Comparison of ENCODE assay signal across 27 cellular contexts in genomic region chr7:68408873-68409272, GRCh38.
"Had no signal": no experiment of that assay in that cellular context is flagged by ENCODE, and none has a peak within 500 bp of the region (broad histone marks: within the 10 kb centered on the region; RNA-seq: fewer than 3 reads in every experiment).

No MANE protein-coding gene starts in this region.

- H3K4me3 ChIP-seq: colonic mucosa, coronary artery, dorsolateral prefrontal cortex, esophagus muscularis mucosa, esophagus squamous epithelium, gastrocnemius medialis, gastroesophageal sphincter, heart left ventricle, heart right ventricle, hepatocyte had no signal

- H3K27me3 ChIP-seq: colonic mucosa, esophagus muscularis mucosa, esophagus squamous epithelium, foreskin keratinocyte, gastrocnemius medialis, gastroesophageal sphincter, heart right ventricle, hepatocyte had no signal

- FAIRE-seq: endothelial cell of umbilical vein had no signal

- DNase-seq: colonic mucosa; cortex of kidney; dermis blood vessel endothelial cell; dorsolateral prefrontal cortex; effector CD4-positive, alpha-beta T cell; effector CD8-positive, alpha-beta T cell; effector memory CD4-positive, alpha-beta T cell; effector memory CD8-positive, alpha-beta T cell; endodermal cell; erythroblast; esophagus squamous epithelium; foreskin fibroblast; foreskin keratinocyte; foreskin melanocyte; gastrocnemius medialis; glutamatergic neuron; heart left ventricle; heart right ventricle; hippocampal formation had no signal

- H3K27ac ChIP-seq: colonic mucosa, coronary artery, dorsolateral prefrontal cortex, epithelial cell of prostate, esophagus muscularis mucosa, esophagus squamous epithelium, foreskin keratinocyte, gastrocnemius medialis, gastroesophageal sphincter, heart left ventricle, heart right ventricle, hepatocyte had no signal

- ATAC-seq: effector memory CD8-positive, alpha-beta T cell; esophagus mucosa; foreskin keratinocyte; gastrocnemius medialis; gastroesophageal sphincter; heart left ventricle; heart right ventricle had no signal

- H3K27me3 Mint-ChIP-seq: dendritic cell treated with granulocyte-macrophage colony-stimulating factor and Interleukin-4, amounts not matched to agents 40 ng/mL and 50 ng/mL, for 4 days; effector memory CD8-positive, alpha-beta T cell had no signal

- H3K9me3 ChIP-seq: colonic mucosa, esophagus muscularis mucosa, esophagus squamous epithelium, gastrocnemius medialis, gastroesophageal sphincter, heart left ventricle, heart right ventricle had no signal

- H3K27ac Mint-ChIP-seq: dendritic cell treated with granulocyte-macrophage colony-stimulating factor and Interleukin-4, amounts not matched to agents 40 ng/mL and 50 ng/mL, for 4 days; effector memory CD8-positive, alpha-beta T cell; endodermal cell had no signal

- H2AFZ ChIP-seq: hepatocyte had no signal

- H3K79me2 ChIP-seq: hepatocyte had no signal

- H3K4me2 ChIP-seq: hepatocyte had no signal

- H3K4me1 ChIP-seq: colonic mucosa, esophagus muscularis mucosa, esophagus squamous epithelium, gastrocnemius medialis, gastroesophageal sphincter, heart left ventricle, heart right ventricle had no signal

- H3K4me3 Mint-ChIP-seq: dendritic cell treated with granulocyte-macrophage colony-stimulating factor and Interleukin-4, amounts not matched to agents 40 ng/mL and 50 ng/mL, for 4 days; effector memory CD8-positive, alpha-beta T cell; endodermal cell had no signal

- H3K36me3 ChIP-seq: colonic mucosa, esophagus muscularis mucosa, esophagus squamous epithelium, gastrocnemius medialis, gastroesophageal sphincter, heart left ventricle, heart right ventricle had no signal
